ENCODE assay signal across 1 cellular context in genomic region chr20:39036011-39036410, GRCh38.
TF ChIP-seq lines count a peak whose summit lies in the region.

No MANE protein-coding gene starts in this region.

TF ChIP-seq in IMR-90, 13 proteins besides CTCF, POLR2A, EP300 and RAD21 (continued from another document):
- TF ChIP-seq CEBPB (IDR thresholded peaks at IDR 0.05; ENCODE audit: low read depth, low read length) (no peak), ELK1 (IDR thresholded peaks at IDR 0.05; ENCODE audit: borderline replicate concordance, low read depth, low read length) (no peak), RCOR1 (IDR thresholded peaks at IDR 0.05; ENCODE audit: insufficient replicate concordance, low read length) (no peak), RFX5 (IDR thresholded peaks at IDR 0.05; ENCODE audit: low read depth, low read length) (no peak), SMC3 (IDR thresholded peaks at IDR 0.05; ENCODE audit: low read depth, low read length) (no peak)
